ENCODE assay signal across 22 cellular contexts in the genomic region with DNA sequence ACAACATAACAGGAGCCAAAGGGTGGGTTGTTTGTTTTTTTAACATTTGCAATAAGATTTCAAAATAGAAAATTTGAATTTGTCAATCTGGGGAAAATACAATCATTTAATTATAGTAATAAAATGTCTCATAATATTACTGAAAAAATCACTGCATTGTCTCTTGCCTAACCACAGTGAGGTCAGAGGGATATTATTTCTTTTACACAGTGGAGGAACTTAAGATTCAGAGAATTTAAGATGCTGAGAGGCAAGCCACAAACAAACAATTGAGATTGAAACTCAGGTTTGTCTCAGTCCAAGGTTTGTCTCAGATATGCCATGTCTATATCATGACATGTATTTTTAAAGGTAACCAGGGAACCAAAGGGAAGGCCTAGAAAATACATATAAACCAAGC.
"Had no signal": no experiment of that assay in that cellular context is flagged by ENCODE, and none has a peak within 500 bp of the region (broad histone marks: within the 10 kb centered on the region; RNA-seq: fewer than 3 reads in every experiment).

No MANE protein-coding gene starts in this region.

- H3K27me3 Mint-ChIP-seq: activated naive CD8-positive, alpha-beta T cell treated with anti-CD3 and anti-CD28 coated beads, Interleukin-2, amount 10 ng/mL, durations not matched to agents 7 days and 5 days; brain; stimulated activated naive B cell treated with anti-CD40 and anti-IgM and Interleukin-4, amounts not matched to agents 10 μg/mL and 1 μg/mL and 100 μg/mL, for 72 hours had no signal

- H3K4me3 ChIP-seq: left lung, pancreas, sigmoid colon, spleen, tibial artery had no signal

- H3K4me3 Mint-ChIP-seq: activated naive CD8-positive, alpha-beta T cell treated with anti-CD3 and anti-CD28 coated beads, Interleukin-2, amount 10 ng/mL, durations not matched to agents 7 days and 5 days; activated T-helper 1 cell treated with anti-CD3 and anti-CD28 coated beads, Interleukin-12 subunit alpha, Interleukin-12 subunit beta, Interleukin-2, Interleukin-4 antibody, amounts not matched to agents 30 ng/mL and 10 ng/mL and 1 ng/mL, durations not matched to agents 14 hours and 24 hours and 36 hours; brain; endodermal cell; natural killer cell; stimulated activated naive B cell treated with anti-CD40 and anti-IgM and Interleukin-4, amounts not matched to agents 10 μg/mL and 1 μg/mL and 100 μg/mL, for 72 hours had no signal

- H3K36me3 ChIP-seq: left lung, pancreas, sigmoid colon, spleen, tibial artery, WERI-Rb-1 had no signal

- H3K27ac Mint-ChIP-seq: activated naive CD8-positive, alpha-beta T cell treated with anti-CD3 and anti-CD28 coated beads, Interleukin-2, amount 10 ng/mL, durations not matched to agents 7 days and 5 days; activated T-helper 1 cell treated with anti-CD3 and anti-CD28 coated beads, Interleukin-12 subunit alpha, Interleukin-12 subunit beta, Interleukin-2, Interleukin-4 antibody, amounts not matched to agents 30 ng/mL and 10 ng/mL and 1 ng/mL, durations not matched to agents 14 hours and 24 hours and 36 hours; brain; endodermal cell; natural killer cell; stimulated activated naive B cell treated with anti-CD40 and anti-IgM and Interleukin-4, amounts not matched to agents 10 μg/mL and 1 μg/mL and 100 μg/mL, for 72 hours had no signal

- DNase-seq: activated CD4-positive, alpha-beta T cell treated with anti-CD3 and anti-CD28 coated beads for 1 hour; activated CD4-positive, alpha-beta T cell treated with anti-CD3 and anti-CD28 coated beads, Interleukin-2, amount 50 U/mL, for 4 hours; activated gamma-delta T cell treated with Interleukin-2 at 50 U/mL for 16 hours; activated naive CD8-positive, alpha-beta T cell treated with anti-CD3 and anti-CD28 coated beads, Interleukin-2, amount 10 ng/mL, durations not matched to agents 7 days and 5 days; activated T-cell treated with anti-CD3 and anti-CD28 coated beads for 4 hours; anterior cingulate cortex; caudate nucleus; endodermal cell; foreskin melanocyte; left lung; natural killer cell; pancreas; sigmoid colon; spleen; stimulated activated CD4-positive, alpha-beta T cell treated with anti-CD3 and anti-CD28 coated beads, Interleukin-4, amount 100 ng/mL, for 4 hours; stimulated activated naive B cell treated with anti-CD40 and anti-IgM and Interleukin-4, amounts not matched to agents 10 μg/mL and 1 μg/mL and 100 μg/mL, for 72 hours; substantia nigra; T-helper 2 cell; tibial artery; WERI-Rb-1 had no signal

- H3K9me3 Mint-ChIP-seq: brain; endodermal cell; natural killer cell; stimulated activated naive B cell treated with anti-CD40 and anti-IgM and Interleukin-4, amounts not matched to agents 10 μg/mL and 1 μg/mL and 100 μg/mL, for 72 hours had no signal

- ATAC-seq: left lung, natural killer cell, pancreas had no signal

- H3K4me1 ChIP-seq: left lung, pancreas had no signal

- H3K27ac ChIP-seq: left lung, pancreas, sigmoid colon, spleen, tibial artery, WERI-Rb-1 had no signal

- H3K9me3 ChIP-seq: left lung, pancreas, sigmoid colon, spleen, tibial artery had no signal

- H3K27me3 ChIP-seq: left lung, pancreas, sigmoid colon, spleen, tibial artery had no signal

- H3K36me3 Mint-ChIP-seq: brain, natural killer cell had no signal
